ENCODE assay signal across 20 cellular contexts in the genomic region with DNA sequence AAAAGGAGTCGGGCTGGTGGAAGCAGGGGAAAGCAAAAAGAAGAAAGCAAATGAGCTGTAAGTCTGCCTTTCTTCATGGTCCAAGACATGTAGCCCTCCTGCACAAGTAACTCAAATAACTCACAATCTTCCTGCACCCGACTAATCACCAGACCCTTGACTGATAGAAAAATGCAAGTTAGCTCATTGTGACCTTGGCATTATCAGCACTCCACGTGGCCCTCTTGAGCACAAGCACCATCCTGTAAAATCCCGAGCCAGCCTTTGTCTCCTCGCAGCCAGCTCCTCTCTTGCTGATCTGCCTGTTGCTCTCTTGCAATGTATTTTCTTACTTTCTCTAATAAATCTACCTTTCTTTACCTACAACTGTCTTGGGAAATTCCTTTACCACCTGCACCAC. TPM values are rescaled to one million over a fixed set of nuclear protein-coding genes. Genes with fewer than 3 reads are reported as not detected.
"Had no signal": no experiment of that assay in that cellular context is flagged by ENCODE, and none has a peak within 500 bp of the region (broad histone marks: within the 10 kb centered on the region; RNA-seq: fewer than 3 reads in every experiment).

No MANE protein-coding gene starts in this region.

- H3K27ac ChIP-seq: brain microvascular endothelial cell, esophagus squamous epithelium, lower lobe of right lung, prostate gland, right lobe of liver had no signal

- H3K36me3 ChIP-seq: brain microvascular endothelial cell, esophagus squamous epithelium, lower lobe of right lung, prostate gland, right lobe of liver had no signal

- H3K27me3 ChIP-seq: brain microvascular endothelial cell, esophagus squamous epithelium, right lobe of liver had no signal

- H3K4me3 ChIP-seq: esophagus squamous epithelium, lower lobe of right lung, prostate gland, right lobe of liver, smooth muscle cell had no signal

- DNase-seq: activated CD4-positive, alpha-beta T cell treated with anti-CD3 and anti-CD28 coated beads, Interleukin-2, amount 50 U/mL, for 1 hour; activated CD8-positive, alpha-beta memory T cell treated with anti-CD3 and anti-CD28 coated beads for 24 hours; activated gamma-delta T cell treated with Interleukin-2 at 50 U/mL for 16 hours; activated naive CD8-positive, alpha-beta T cell treated with anti-CD3 and anti-CD28 coated beads, Interleukin-2, amount 10 ng/mL, durations not matched to agents 7 days and 5 days; anterior cingulate cortex; brain microvascular endothelial cell; cortex of kidney; effector CD4-positive, alpha-beta T cell; esophagus squamous epithelium; kidney glomerular epithelial cell; lower lobe of right lung; right lobe of liver; stimulated activated naive CD8-positive, alpha-beta T cell treated with anti-CD3 and anti-CD28 coated beads, Interleukin-15, Interleukin-2, amounts not matched to agents 100 U/mL and 50 U/mL, for 24 hours had no signal

- H3K4me1 ChIP-seq: esophagus squamous epithelium, lower lobe of right lung, prostate gland, right lobe of liver had no signal

- H3K27me3 Mint-ChIP-seq: type B pancreatic cell had no signal

- H3K9me3 ChIP-seq: esophagus squamous epithelium, lower lobe of right lung, prostate gland, right lobe of liver had no signal

- H3K4me3 Mint-ChIP-seq: activated naive CD8-positive, alpha-beta T cell treated with anti-CD3 and anti-CD28 coated beads, Interleukin-2, amount 10 ng/mL, durations not matched to agents 7 days and 5 days; T-helper 2 cell treated with Interferon-gamma antibody and Interleukin-4, amounts not matched to agents 5 μg/mL and 100 μg/mL, for 36 hours; type B pancreatic cell had no signal

- H3K36me3 Mint-ChIP-seq: activated naive CD8-positive, alpha-beta T cell treated with anti-CD3 and anti-CD28 coated beads, Interleukin-2, amount 10 ng/mL, durations not matched to agents 7 days and 5 days; type B pancreatic cell had no signal

- H3K4me1 Mint-ChIP-seq: activated naive CD8-positive, alpha-beta T cell treated with anti-CD3 and anti-CD28 coated beads, Interleukin-2, amount 10 ng/mL, durations not matched to agents 7 days and 5 days had no signal

- H3K27ac Mint-ChIP-seq: activated naive CD8-positive, alpha-beta T cell treated with anti-CD3 and anti-CD28 coated beads, Interleukin-2, amount 10 ng/mL, durations not matched to agents 7 days and 5 days; T-helper 2 cell treated with Interferon-gamma antibody and Interleukin-4, amounts not matched to agents 5 μg/mL and 100 μg/mL, for 36 hours; type B pancreatic cell had no signal

- H3K9me3 Mint-ChIP-seq: activated naive CD8-positive, alpha-beta T cell treated with anti-CD3 and anti-CD28 coated beads, Interleukin-2, amount 10 ng/mL, durations not matched to agents 7 days and 5 days; T-helper 2 cell treated with Interferon-gamma antibody and Interleukin-4, amounts not matched to agents 5 μg/mL and 100 μg/mL, for 36 hours had no signal

RNA-seq across cellular contexts. Expression of a gene that starts 2.2 kb away (rescaled TPM):
- total RNA-seq: activated naive CD8-positive, alpha-beta T cell treated with anti-CD3 and anti-CD28 coated beads, Interleukin-2, amount 10 ng/mL, durations not matched to agents 7 days and 5 days; esophagus squamous epithelium; fibroblast of villous mesenchyme; glomerular endothelial cell; osteoblast; prostate gland; right lobe of liver; smooth muscle cell had no signal

RNA-seq across cellular contexts. Expression of a gene that starts 33.7 kb away (rescaled TPM):
- total RNA-seq: activated naive CD8-positive, alpha-beta T cell treated with anti-CD3 and anti-CD28 coated beads, Interleukin-2, amount 10 ng/mL, durations not matched to agents 7 days and 5 days; esophagus squamous epithelium; fibroblast of villous mesenchyme; osteoblast; right lobe of liver had no signal
